ENCODE assay signal across 8 cellular contexts in genomic region chr17:56779898-56780777, GRCh38. TPM values are rescaled to one million over a fixed set of nuclear protein-coding genes. Genes with fewer than 3 reads are reported as not detected.
DNase-seq lines count a peak whose midpoint lies in the region; ATAC-seq, FAIRE-seq and TF ChIP-seq lines count a peak whose summit lies in the region.

No MANE protein-coding gene starts in this region.

- H3K4me3 ChIP-seq in cardiac fibroblast (replicated peaks in 1 of 2; ENCODE audit: low read depth in 2 of 2, low read length in 2 of 2) (peak overlapping the region; percentile 34 to 36), kidney (ENCODE audit: low read length in 2 of 2) (peak overlapping the region; percentile 21 to 42)

- H3K9me3 ChIP-seq in kidney (ENCODE audit: control insufficient read depth in 1 of 2, low read length in 2 of 2), result no peaks in the 10 kb centered on the region

- TF ChIP-seq CTCF in WTC11 (IDR thresholded peaks at IDR 0.05), result peak; percentile 97
- TF ChIP-seq CTCF in cardiac fibroblast (IDR thresholded peaks at IDR 0.05; ENCODE audit: low read depth, low read length), result peak; percentile 73
- TF ChIP-seq CTCF in kidney (IDR thresholded peaks at IDR 0.05; ENCODE audit: borderline replicate concordance, extremely low read depth, insufficient read depth), result peak; percentile 94

- peak; percentile 93 for ATAC-seq in GM18867 (IDR thresholded peaks at IDR 0.05; ENCODE audit: unreplicated experiment)
- ATAC-seq in HG03097 (IDR thresholded peaks at IDR 0.05; ENCODE audit: low FRiP score, unreplicated experiment), result peak; percentile 91
- peak; percentile 97 for ATAC-seq in WTC11

- CTCF ChIA-PET in WTC11 (lab: Charles Lee), result interaction anchor here (0.6 to 3.1 kb wide), 54 partner anchors 9 to 300 kb away, joined by 3 to 31 read pairs (median 4); partner anchors contain the start of genes C17orf67, DGKE and NOG

- no peaks in the 10 kb centered on the region for H3K9me3 Mint-ChIP-seq in WTC11

- peak overlapping the region; percentile 56 for H3K4me3 Mint-ChIP-seq in WTC11

- FAIRE-seq in kidney (lab: Jason Lieb, UNC), result no peak

- H3K4me1 Mint-ChIP-seq in WTC11, result peaks cover 12% of the 10 kb centered on the region

- no peaks in the 10 kb centered on the region for H3K36me3 Mint-ChIP-seq in WTC11

- no peak overlapping the region for H3K9ac ChIP-seq in kidney (ENCODE audit: low read length in 2 of 2)

- POLR2A ChIA-PET in WTC11 (lab: Charles Lee), result no interaction called here

- intact Hi-C loops in kidney (cut with DNase I), result no loop called here

- peaks cover 0 to 4% of the 10 kb centered on the region in 2 donors for H3K4me1 ChIP-seq in kidney (ENCODE audit: control insufficient read depth in 1 of 2, insufficient read depth in 1 of 2, low read depth in 1 of 2, low read length in 2 of 2)

- H3K27ac Mint-ChIP-seq in WTC11, result no peak overlapping the region

- no peak overlapping the region for H3K27ac ChIP-seq in kidney (ENCODE audit: low read depth in 2 of 2, low read length in 2 of 2)

- no peaks in the 10 kb centered on the region for H3K36me3 ChIP-seq in kidney (ENCODE audit: control insufficient read depth in 1 of 2, insufficient read depth in 2 of 2, low read length in 2 of 2)

- H3K27me3 Mint-ChIP-seq in WTC11 (ENCODE audit: low read depth), result peaks cover 48% of the 10 kb centered on the region

- DNase-seq in AG08395 (ENCODE audit: low spot score) (peak; percentile 80), NCI-H2171 (lab: John Stamatoyannopoulos, UW) (peak; percentile 71), WTC11 (ENCODE audit: low spot score) (peak; percentile 81), cardiac fibroblast (ENCODE audit: low read depth in 2 of 2) (peak; percentile 69 to 73), kidney (peak; percentile 90)
- peak; percentile 74 to 84 for DNase-seq in stimulated activated CD4-positive, alpha-beta T cell treated with anti-CD3 and anti-CD28 coated beads, Interleukin-15, amount 100 ng/mL, for 48 hours (ENCODE audit: low read depth in 2 of 2)

TF ChIP-seq in WTC11, 78 proteins besides CTCF, POLR2A, EP300 and RAD21:
- TF ChIP-seq ELF4 (CRISPR knock-in tag; IDR thresholded peaks at IDR 0.05; ENCODE audit: low read depth) (no peak), ZSCAN18 (CRISPR knock-in tag; IDR thresholded peaks at IDR 0.05) (no peak), KAT7 (CRISPR knock-in tag; IDR thresholded peaks at IDR 0.05; ENCODE audit: borderline replicate concordance) (no peak), HMGA2 (CRISPR knock-in tag; IDR thresholded peaks at IDR 0.05) (no peak), MAX (CRISPR knock-in tag; IDR thresholded peaks at IDR 0.05) (peak; percentile 53; the same call in 1 of the 2 replicates), IRF2 (CRISPR knock-in tag; IDR thresholded peaks at IDR 0.05; ENCODE audit: borderline replicate concordance, low read depth) (no peak), TEAD1 (CRISPR knock-in tag; IDR thresholded peaks at IDR 0.05) (no peak), CREB1 (CRISPR knock-in tag; IDR thresholded peaks at IDR 0.05) (no peak), PRRX2 (CRISPR knock-in tag; IDR thresholded peaks at IDR 0.05) (no peak), HMGXB4 (CRISPR knock-in tag; IDR thresholded peaks at IDR 0.05) (no peak), RORB (CRISPR knock-in tag; IDR thresholded peaks at IDR 0.05) (no peak), EMX1 (CRISPR knock-in tag; IDR thresholded peaks at IDR 0.05) (no peak), AFF4 (CRISPR knock-in tag; IDR thresholded peaks at IDR 0.05; ENCODE audit: borderline replicate concordance) (no peak), GABPB1 (CRISPR knock-in tag; IDR thresholded peaks at IDR 0.05) (peak; percentile 44; the same call in 1 of the 2 replicates)

RNA-seq across cellular contexts. Expression of gene C17orf67, which starts 53.6 kb away (rescaled TPM):
- 3.0 to 3.4 TPM (median 3.3 TPM) in 3 replicates for total RNA-seq in WTC11 (2021)
- 2.0 TPM for total RNA-seq in kidney
- 0.69 TPM for polyA plus RNA-seq in kidney (ENCODE audit: insufficient read depth, low read depth, low replicate concordance)

RNA-seq across cellular contexts. Expression of gene DGKE, which starts 53.8 kb away (rescaled TPM):
- total RNA-seq in WTC11 (2021) (8.5 to 9.4 TPM (median 9.3 TPM) in 3 replicates), kidney (8.7 TPM)
- polyA plus RNA-seq in kidney (ENCODE audit: insufficient read depth, low read depth, low replicate concordance), result 1.9 TPM
